ENCODE assay signal across 14 cellular contexts in the genomic region with DNA sequence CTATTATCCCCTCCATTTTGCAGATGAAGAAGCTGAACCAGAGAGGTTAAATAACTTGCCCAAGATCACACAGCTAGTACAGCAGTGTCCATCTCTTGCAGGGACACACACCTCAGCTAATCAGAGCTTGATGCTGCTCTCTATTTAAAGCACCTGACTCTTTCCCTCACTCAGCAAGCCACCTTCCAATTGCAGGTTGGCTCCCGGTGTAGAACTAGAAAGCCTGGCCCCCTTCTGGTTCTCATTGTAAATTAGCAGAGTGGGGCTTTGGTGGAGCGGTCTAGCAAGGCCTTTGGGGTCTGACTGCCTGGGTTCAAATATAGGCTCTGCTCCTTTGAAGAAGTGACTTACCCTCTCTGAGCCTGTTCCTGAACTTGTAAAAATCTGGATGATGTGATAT.
A peak's percentile ranks its signal among the peaks of the same experiment; 100 is the strongest.
DNase-seq lines count a peak whose midpoint lies in the region; ATAC-seq and TF ChIP-seq lines count a peak whose summit lies in the region.
"Had no signal": no experiment of that assay in that cellular context is flagged by ENCODE, and none has a peak within 500 bp of the region (broad histone marks: within the 10 kb centered on the region; RNA-seq: fewer than 3 reads in every experiment).

No MANE protein-coding gene starts in this region.

- CTCF ChIA-PET in WTC11 (lab: Charles Lee), result interaction anchor here (0.6 to 3.0 kb wide), 7 partner anchors 8 to 185 kb away, joined by 3 to 15 read pairs (median 4); no protein-coding TSS in a partner anchor
- CTCF ChIA-PET in HEK293T (lab: Yijun Ruan, JAX), result no interaction called here

- H3K27ac Mint-ChIP-seq in WTC11, result peak overlapping the region; percentile 95
- H3K27ac Mint-ChIP-seq in nephron, result peak overlapping the region in 2 of 3 experiments; percentile 63 to 74
- H3K27ac Mint-ChIP-seq: CD8-positive, alpha-beta T cell had no signal

- H3K27ac ChIP-seq in BLaER1 treated with 17β-estradiol and CSF1 and Interleukin-3, amounts not matched to agents 10 nM and 100 nM, result peak overlapping the region in 2 of 11 experiments; percentile 63 to 71; a peak in 1 of 22 replicates
- H3K27ac ChIP-seq: C4-2B had no signal

- H4K20me1 ChIP-seq in BLaER1 treated with 17β-estradiol and CSF1 and Interleukin-3, amounts not matched to agents 10 nM and 100 nM, result peaks cover 3 to 70% (median 34%) of the 10 kb centered on the region in 11 experiments; a peak in 15 of 22 replicates

- TF ChIP-seq CTCF in WTC11 (IDR thresholded peaks at IDR 0.05), result no peak
- TF ChIP-seq CTCF in nephron (IDR thresholded peaks at IDR 0.05; ENCODE audit: unreplicated experiment in 3 of 3), result no peak

- H3K9ac ChIP-seq in BLaER1 treated with 17β-estradiol and CSF1 and Interleukin-3, amounts not matched to agents 10 nM and 100 nM, result 0 out of 22 replicates have a peak overlapping the region, but pooled peaks of 4 of the 11 experiments have one; percentile 1 to 12 (median 8)

- H3K27me3 Mint-ChIP-seq in WTC11 (ENCODE audit: low read depth) (no peaks in the 10 kb centered on the region), nephron (ENCODE audit: low read depth) (peaks cover 11% of the 10 kb centered on the region)

- no peaks in the 10 kb centered on the region for H3K27me3 ChIP-seq in BLaER1 treated with 17β-estradiol and CSF1 and Interleukin-3, amounts not matched to agents 10 nM and 100 nM
- H3K27me3 ChIP-seq in H7 (ENCODE audit: control insufficient read depth, insufficient read depth, low read length), result no peaks in the 10 kb centered on the region

- no peak overlapping the region for H3K4me3 Mint-ChIP-seq in WTC11
- H3K4me3 Mint-ChIP-seq in nephron, result no peak overlapping the region
- H3K4me3 Mint-ChIP-seq: CD8-positive, alpha-beta T cell had no signal

- ATAC-seq in WTC11, result peak; percentile 68
- ATAC-seq: HCT116 had no signal

- H3K36me3 ChIP-seq in BLaER1 treated with 17β-estradiol and CSF1 and Interleukin-3, amounts not matched to agents 10 nM and 100 nM, result peaks cover 0 to 22% (median 9%) of the 10 kb centered on the region in 11 experiments; a peak in 12 of 22 replicates
- H3K36me3 ChIP-seq in H7 (replicated peaks; ENCODE audit: control insufficient read depth, insufficient read depth, low read length), result no peaks in the 10 kb centered on the region

- no peaks in the 10 kb centered on the region for H3K36me3 Mint-ChIP-seq in WTC11
- no peaks in the 10 kb centered on the region for H3K36me3 Mint-ChIP-seq in nephron (ENCODE audit: low read depth)
- H3K36me3 Mint-ChIP-seq: CD8-positive, alpha-beta T cell had no signal

- DNase-seq in H7 (peak; percentile 81), WTC11 (ENCODE audit: low spot score) (no peak), HEK293T (ENCODE audit: extremely low spot score) (no peak), NCI-H1694 treated with DMSO at 0.1 percent for 48 hours (lab: John Stamatoyannopoulos, UW) (no peak), amniotic stem cell (lab: John Stamatoyannopoulos, UW) (no peak)
- no peak for DNase-seq in central memory CD4-positive, alpha-beta T cell
- DNase-seq: ACHN; CD8-positive, alpha-beta T cell; GF-D8; GOT3 had no signal

- POLR2A ChIA-PET in WTC11 (lab: Charles Lee), result no interaction called here
- POLR2A ChIA-PET in HEK293T (lab: Yijun Ruan, JAX), result interaction anchor here (0.6 to 1.5 kb wide), 2 partner anchors 8 to 9 kb away, joined by 3 read pairs; no protein-coding TSS in a partner anchor

- H3K4me1 Mint-ChIP-seq in WTC11, result peaks cover 28% of the 10 kb centered on the region
- H3K4me1 Mint-ChIP-seq in nephron, result peaks cover 87% of the 10 kb centered on the region

- no peaks in the 10 kb centered on the region for H3K9me3 Mint-ChIP-seq in WTC11
- H3K9me3 Mint-ChIP-seq in nephron, result no peaks in the 10 kb centered on the region
- H3K9me3 Mint-ChIP-seq: CD8-positive, alpha-beta T cell had no signal

- H3K4me2 ChIP-seq in BLaER1 treated with 17β-estradiol and CSF1 and Interleukin-3, amounts not matched to agents 10 nM and 100 nM, result peak overlapping the region; percentile 88 to 98 (median 96)

- H3K4me3 ChIP-seq in BLaER1 treated with 17β-estradiol and CSF1 and Interleukin-3, amounts not matched to agents 10 nM and 100 nM, result no peak overlapping the region
- no peak overlapping the region for H3K4me3 ChIP-seq in H7 (ENCODE audit: insufficient read depth, low read depth, low read length)

- H3K4me1 ChIP-seq in BLaER1 treated with 17β-estradiol and CSF1 and Interleukin-3, amounts not matched to agents 10 nM and 100 nM, result peaks cover 99 to 100% (median 100%) of the 10 kb centered on the region in 10 experiments

- H3K9me3 ChIP-seq in BLaER1 treated with 17β-estradiol and CSF1 and Interleukin-3, amounts not matched to agents 10 nM and 100 nM (replicated peaks in 1 of 11), result no peaks in the 10 kb centered on the region

TF ChIP-seq in WTC11, 78 proteins besides CTCF, POLR2A, EP300 and RAD21:
- peak; percentile 40; the same call in 1 of the 2 replicates for TF ChIP-seq ZNF121 (CRISPR knock-in tag; IDR thresholded peaks at IDR 0.05)
- TF ChIP-seq, protein P1, sequence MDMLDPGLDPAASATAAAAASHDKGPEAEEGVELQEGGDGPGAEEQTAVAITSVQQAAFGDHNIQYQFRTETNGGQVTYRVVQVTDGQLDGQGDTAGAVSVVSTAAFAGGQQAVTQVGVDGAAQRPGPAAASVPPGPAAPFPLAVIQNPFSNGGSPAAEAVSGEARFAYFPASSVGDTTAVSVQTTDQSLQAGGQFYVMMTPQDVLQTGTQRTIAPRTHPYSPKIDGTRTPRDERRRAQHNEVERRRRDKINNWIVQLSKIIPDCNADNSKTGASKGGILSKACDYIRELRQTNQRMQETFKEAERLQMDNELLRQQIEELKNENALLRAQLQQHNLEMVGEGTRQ (CRISPR knock-in tag; IDR thresholded peaks at IDR 0.05), result no peak
TF ChIP-seq in WTC11: peak in this region for 1.

TF ChIP-seq in HEK293T, 16 proteins besides CTCF, POLR2A, EP300 and RAD21:
- no peak for TF ChIP-seq HDGF (IDR thresholded peaks at IDR 0.05; ENCODE audit: borderline replicate concordance)
- no peak for TF ChIP-seq L3MBTL2 (conservative IDR thresholded peaks at IDR 0.05)
- TF ChIP-seq ELF4 (IDR thresholded peaks at IDR 0.05), result no peak
- no peak for TF ChIP-seq SP1 (IDR thresholded peaks at IDR 0.05)
- TF ChIP-seq, protein P2, sequence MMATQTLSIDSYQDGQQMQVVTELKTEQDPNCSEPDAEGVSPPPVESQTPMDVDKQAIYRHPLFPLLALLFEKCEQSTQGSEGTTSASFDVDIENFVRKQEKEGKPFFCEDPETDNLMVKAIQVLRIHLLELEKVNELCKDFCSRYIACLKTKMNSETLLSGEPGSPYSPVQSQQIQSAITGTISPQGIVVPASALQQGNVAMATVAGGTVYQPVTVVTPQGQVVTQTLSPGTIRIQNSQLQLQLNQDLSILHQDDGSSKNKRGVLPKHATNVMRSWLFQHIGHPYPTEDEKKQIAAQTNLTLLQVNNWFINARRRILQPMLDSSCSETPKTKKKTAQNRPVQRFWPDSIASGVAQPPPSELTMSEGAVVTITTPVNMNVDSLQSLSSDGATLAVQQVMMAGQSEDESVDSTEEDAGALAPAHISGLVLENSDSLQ (IDR thresholded peaks at IDR 0.05), result no peak
- no peak for TF ChIP-seq FOXM1 (IDR thresholded peaks at IDR 0.05; ENCODE audit: borderline replicate concordance)
- TF ChIP-seq ZNF384 (IDR thresholded peaks at IDR 0.05), result no peak
- TF ChIP-seq SUZ12 (IDR thresholded peaks at IDR 0.05), result no peak
- TF ChIP-seq CTBP1 (IDR thresholded peaks at IDR 0.05; ENCODE audit: borderline replicate concordance), result no peak
- TF ChIP-seq BHLHE40 (IDR thresholded peaks at IDR 0.05; ENCODE audit: borderline replicate concordance), result no peak
- no peak for TF ChIP-seq TARDBP (IDR thresholded peaks at IDR 0.05)
- no peak for TF ChIP-seq NFRKB (IDR thresholded peaks at IDR 0.05)
- TF ChIP-seq FOXK2 (IDR thresholded peaks at IDR 0.05), result no peak
- TF ChIP-seq ARNT (IDR thresholded peaks at IDR 0.05), result no peak
- no peak for TF ChIP-seq FOXA1 (IDR thresholded peaks at IDR 0.05)
- no peak for TF ChIP-seq LEF1 (IDR thresholded peaks at IDR 0.05; ENCODE audit: borderline replicate concordance)
